In the genomic region with DNA sequence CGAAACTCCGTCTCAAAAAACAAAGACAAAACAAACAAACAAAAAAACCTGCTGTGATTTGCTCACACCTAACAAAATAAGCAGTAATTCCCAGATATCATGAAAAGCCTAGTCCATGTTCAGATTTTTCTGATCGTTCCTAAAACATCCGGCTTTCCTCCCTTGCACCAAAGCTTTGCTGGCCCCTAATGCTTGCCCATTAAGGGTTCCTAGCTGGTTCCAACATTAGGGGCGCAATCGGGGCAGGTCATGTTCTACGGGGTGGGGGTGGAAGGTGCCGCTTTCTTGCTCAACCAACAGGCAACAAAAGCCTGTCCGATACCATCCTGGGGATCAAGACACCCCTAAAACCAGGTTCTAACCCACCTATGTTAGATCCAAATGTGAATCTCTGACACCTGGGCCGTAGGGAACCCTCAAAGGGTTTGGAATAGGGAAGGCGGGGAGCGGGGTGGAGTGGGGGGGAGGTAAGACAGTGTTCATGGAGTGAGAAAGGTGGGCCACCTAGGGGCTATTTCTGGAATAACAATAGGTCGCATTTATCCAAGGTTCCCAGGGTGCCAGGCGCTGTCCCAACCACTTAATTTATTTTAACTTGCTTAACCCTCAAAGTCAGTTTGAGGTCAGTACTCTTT, we compare ENCODE assay signal across 8 cellular contexts. TPM values are rescaled to one million over a fixed set of nuclear protein-coding genes. Genes with fewer than 3 reads are reported as not detected.
DNase-seq lines count a peak whose midpoint lies in the region; ATAC-seq, FAIRE-seq and TF ChIP-seq lines count a peak whose summit lies in the region.

No MANE protein-coding gene starts in this region.

- no peak overlapping the region for H3K27ac ChIP-seq in AG04450 (ENCODE audit: low read depth, low read length)

- peaks cover 3% of the 10 kb centered on the region for H3K27me3 ChIP-seq in AG04450 (ENCODE audit: control insufficient read depth, insufficient read depth, low read length)

- DNase-seq in AG04450 (ENCODE audit: low read depth, low spot score) (no peak), GM19239 (ENCODE audit: insufficient read length, low spot score) (peak; percentile 55), NCI-H2196 treated with DMSO at 0.1 percent for 48 hours (lab: John Stamatoyannopoulos, UW; ENCODE audit: unreplicated experiment) (peak; percentile 67), epithelial cell of proximal tubule (ENCODE audit: low read depth) (no peak), midbrain (lab: John Stamatoyannopoulos, UW) (peak; percentile 75), superior temporal gyrus (ENCODE audit: extremely low spot score) (peak; percentile 89)
- DNase-seq in activated CD4-positive, alpha-beta memory T cell treated with anti-CD3 and anti-CD28 coated beads, Interleukin-2, amount 10 ng/mL, durations not matched to agents 7 days and 5 days = peak; percentile 28

- peak; percentile 87 for FAIRE-seq in GM19239 (lab: Jason Lieb, UNC)

- H3K4me1 Mint-ChIP-seq in activated CD4-positive, alpha-beta memory T cell treated with anti-CD3 and anti-CD28 coated beads, Interleukin-2, amount 10 ng/mL, durations not matched to agents 7 days and 5 days = no peaks in the 10 kb centered on the region

- H3K9me3 Mint-ChIP-seq in activated CD4-positive, alpha-beta memory T cell treated with anti-CD3 and anti-CD28 coated beads, Interleukin-2, amount 10 ng/mL, durations not matched to agents 7 days and 5 days = no peaks in the 10 kb centered on the region

- TF ChIP-seq CTCF in AG04450 (IDR thresholded peaks at IDR 0.05; ENCODE audit: low read depth, low read length) = peak; percentile 73
- TF ChIP-seq CTCF in epithelial cell of proximal tubule (conservative IDR thresholded peaks at IDR 0.05; ENCODE audit: low read depth, low read length) = peak; percentile 61

- no peaks in the 10 kb centered on the region for H3K36me3 Mint-ChIP-seq in activated CD4-positive, alpha-beta memory T cell treated with anti-CD3 and anti-CD28 coated beads, Interleukin-2, amount 10 ng/mL, durations not matched to agents 7 days and 5 days (ENCODE audit: low read depth)

- no peaks in the 10 kb centered on the region for H3K9me3 ChIP-seq in AG04450 (ENCODE audit: control insufficient read depth, insufficient read depth, low read length)

- peaks cover 5% of the 10 kb centered on the region for H3K27me3 Mint-ChIP-seq in activated CD4-positive, alpha-beta memory T cell treated with anti-CD3 and anti-CD28 coated beads, Interleukin-2, amount 10 ng/mL, durations not matched to agents 7 days and 5 days

- CTCF ChIA-PET in AG04450 (lab: Charles Lee) = interaction anchor here (0.6 to 3.5 kb wide), 14 partner anchors 9 to 405 kb away, joined by 3 to 33 read pairs (median 4); a partner anchor contains a TSS
- CTCF ChIA-PET in activated CD4-positive, alpha-beta memory T cell treated with anti-CD3 and anti-CD28 coated beads, Interleukin-2, amount 10 ng/mL, durations not matched to agents 7 days and 5 days (lab: Charles Lee) = interaction anchor here (1.0 kb wide), 1 partner anchor 17 kb away, joined by 3 read pairs; no protein-coding TSS in a partner anchor

- no peak overlapping the region for H3K4me3 Mint-ChIP-seq in activated CD4-positive, alpha-beta memory T cell treated with anti-CD3 and anti-CD28 coated beads, Interleukin-2, amount 10 ng/mL, durations not matched to agents 7 days and 5 days

- POLR2A ChIA-PET in AG04450 (lab: Yijun Ruan, JAX) = no interaction called here
- POLR2A ChIA-PET in activated CD4-positive, alpha-beta memory T cell treated with anti-CD3 and anti-CD28 coated beads, Interleukin-2, amount 10 ng/mL, durations not matched to agents 7 days and 5 days (lab: Charles Lee) = no interaction called here

- ATAC-seq in GM21528 (IDR thresholded peaks at IDR 0.05; ENCODE audit: low FRiP score, unreplicated experiment) = no peak

- H3K4me3 ChIP-seq in AG04450 (ENCODE audit: low read depth, low read length) (0 out of 2 replicates have a peak overlapping the region, but pooled peaks have one; percentile 7), epithelial cell of proximal tubule (ENCODE audit: low read depth, low read length) (no peak overlapping the region)

- no peak overlapping the region for H3K27ac Mint-ChIP-seq in activated CD4-positive, alpha-beta memory T cell treated with anti-CD3 and anti-CD28 coated beads, Interleukin-2, amount 10 ng/mL, durations not matched to agents 7 days and 5 days

RNA-seq across cellular contexts. Expression of a gene that starts 25.3 kb away (rescaled TPM):
- not detected in 2 replicates for polyA plus RNA-seq in AG04450 (2011; rRNA removed)
- not detected in 2 replicates for polyA minus RNA-seq in AG04450 (2011; rRNA and poly(A)+ RNA removed)
- not detected for total RNA-seq in activated CD4-positive, alpha-beta memory T cell treated with anti-CD3 and anti-CD28 coated beads, Interleukin-2, amount 10 ng/mL, durations not matched to agents 7 days and 5 days
- total RNA-seq in epithelial cell of proximal tubule = 1.0 TPM in 1 of 2 replicates, not detected in the other

RNA-seq across cellular contexts. Expression of a gene that starts 44.6 kb away (rescaled TPM):
- polyA plus RNA-seq in AG04450 (2011; rRNA removed) = 0.07 TPM in 1 of 2 replicates, not detected in the other
- 0.48 TPM in 1 of 2 replicates, not detected in the other for polyA minus RNA-seq in AG04450 (2011; rRNA and poly(A)+ RNA removed)
- total RNA-seq in activated CD4-positive, alpha-beta memory T cell treated with anti-CD3 and anti-CD28 coated beads, Interleukin-2, amount 10 ng/mL, durations not matched to agents 7 days and 5 days = under 1 TPM; 0.55 to 0.68 TPM
- not detected in 2 replicates for total RNA-seq in epithelial cell of proximal tubule

RNA-seq across cellular contexts. Expression of a gene that starts 48.3 kb away (rescaled TPM):
- 1.3 and 1.4 TPM in 2 replicates for polyA plus RNA-seq in AG04450 (2011; rRNA removed)
- polyA minus RNA-seq in AG04450 (2011; rRNA and poly(A)+ RNA removed) = 2.0 TPM in 1 of 2 replicates, not detected in the other
- 1 to 10 TPM; 3.3 to 3.6 TPM for total RNA-seq in activated CD4-positive, alpha-beta memory T cell treated with anti-CD3 and anti-CD28 coated beads, Interleukin-2, amount 10 ng/mL, durations not matched to agents 7 days and 5 days
- total RNA-seq in epithelial cell of proximal tubule = not detected in 2 replicates

RNA-seq across cellular contexts. Expression of a gene that starts 48.8 kb away (rescaled TPM):
- polyA plus RNA-seq in AG04450 (2011; rRNA removed) = not detected in 2 replicates
- not detected in 2 replicates for polyA minus RNA-seq in AG04450 (2011; rRNA and poly(A)+ RNA removed)
- total RNA-seq in activated CD4-positive, alpha-beta memory T cell treated with anti-CD3 and anti-CD28 coated beads, Interleukin-2, amount 10 ng/mL, durations not matched to agents 7 days and 5 days = not detected
- 2.0 TPM in 1 of 2 replicates, not detected in the other for total RNA-seq in epithelial cell of proximal tubule

RNA-seq across cellular contexts. Expression of a gene that starts 52.8 kb away (rescaled TPM):
- polyA plus RNA-seq in AG04450 (2011; rRNA removed) = not detected in 2 replicates
- polyA minus RNA-seq in AG04450 (2011; rRNA and poly(A)+ RNA removed) = not detected in 2 replicates
- total RNA-seq in activated CD4-positive, alpha-beta memory T cell treated with anti-CD3 and anti-CD28 coated beads, Interleukin-2, amount 10 ng/mL, durations not matched to agents 7 days and 5 days = 1 to 10 TPM; 8.3 to 8.8 TPM
- not detected in 2 replicates for total RNA-seq in epithelial cell of proximal tubule

Comparison
In these comparisons a context has a peak if more than half of its experiments do, and no peak if none do; other contexts are left out.
1. DNase-seq: peak in GM19239 (single experiment), NCI-H2196 treated with DMSO at 0.1 percent for 48 hours (single experiment), activated CD4-positive, alpha-beta memory T cell treated with anti-CD3 and anti-CD28 coated beads, Interleukin-2, amount 10 ng/mL, durations not matched to agents 7 days and 5 days (single experiment), midbrain (single experiment) and superior temporal gyrus (single experiment); none in AG04450 (single experiment) and epithelial cell of proximal tubule (single experiment).